Comparison of ENCODE assay signal across 8 cellular contexts in the genomic region with DNA sequence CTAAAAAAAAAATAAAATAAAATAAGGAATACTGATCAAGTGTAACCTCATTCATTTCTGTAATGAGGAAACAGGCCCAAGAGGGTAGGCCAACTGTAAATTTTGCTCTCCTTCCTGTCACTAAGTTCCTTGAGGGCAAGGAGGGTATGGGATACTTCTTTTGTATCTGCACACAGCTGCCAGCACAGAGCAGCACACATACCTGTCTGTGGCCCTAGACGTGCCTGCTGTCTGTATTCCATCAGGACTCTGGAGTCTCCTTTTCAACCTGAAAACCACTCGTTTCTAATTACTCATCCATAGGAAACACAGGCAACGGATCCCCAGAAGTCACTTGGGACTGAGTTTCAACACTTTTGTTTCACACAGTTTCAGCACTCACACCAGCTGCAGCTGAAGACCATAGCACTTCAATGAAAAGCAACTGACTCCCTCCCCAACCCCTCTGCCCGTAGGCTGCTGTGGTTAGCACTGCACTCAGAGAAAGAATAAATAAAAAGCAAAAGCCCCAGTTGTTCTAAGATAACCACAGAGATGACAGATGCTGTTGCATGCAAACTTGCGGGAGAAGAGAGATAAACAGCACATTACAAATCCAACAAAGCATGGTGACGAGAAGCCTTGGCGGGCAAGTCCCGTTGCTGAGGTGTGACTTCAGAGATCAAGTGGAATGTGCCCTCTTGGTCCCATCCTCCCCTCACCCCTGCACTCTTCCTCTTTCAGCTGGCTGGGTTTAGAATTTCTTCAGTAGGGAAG. TPM values are rescaled to one million over a fixed set of nuclear protein-coding genes. Genes with fewer than 3 reads are reported as not detected.
DNase-seq lines count a peak whose midpoint lies in the region; ATAC-seq, FAIRE-seq and TF ChIP-seq lines count a peak whose summit lies in the region.

No MANE protein-coding gene starts in this region.

- no peak for TF ChIP-seq RAD21 in SK-N-SH (IDR thresholded peaks at IDR 0.05; ENCODE audit: low read length)

- peaks cover 7% of the 10 kb centered on the region for H3K9me3 ChIP-seq in endodermal cell (ENCODE audit: control insufficient read depth, low read length)
- H3K9me3 ChIP-seq in SK-N-SH = no peaks in the 10 kb centered on the region

- H4K20me1 ChIP-seq in SK-N-SH (ENCODE audit: insufficient read depth) = no peaks in the 10 kb centered on the region

- H3K36me3 ChIP-seq in endodermal cell (ENCODE audit: control insufficient read depth, insufficient read depth, low read length) (no peaks in the 10 kb centered on the region), SK-N-SH (replicated peaks in 1 of 2; ENCODE audit: control insufficient read depth in 1 of 2, insufficient read depth in 2 of 2, low read length in 1 of 2) (no peaks in the 10 kb centered on the region)

- H3K36me3 Mint-ChIP-seq in endodermal cell (ENCODE audit: low read depth) = peaks cover 9% of the 10 kb centered on the region

- H3K9ac ChIP-seq in endodermal cell (ENCODE audit: extremely low read depth, low read length, poor library complexity, severe bottlenecking) = no peak overlapping the region
- no peak overlapping the region for H3K9ac ChIP-seq in SK-N-SH

- ATAC-seq in GM18517 (IDR thresholded peaks at IDR 0.05; ENCODE audit: unreplicated experiment) (peak; percentile 90), HG02678 (IDR thresholded peaks at IDR 0.05; ENCODE audit: unreplicated experiment) (peak; percentile 96)

- H3K4me3 ChIP-seq in endodermal cell (ENCODE audit: low read length) (no peak overlapping the region), SK-N-SH (ENCODE audit: low read depth in 2 of 2, low read length in 1 of 2) (no peak overlapping the region)

- no peak overlapping the region for H3K4me3 Mint-ChIP-seq in endodermal cell

- no peaks in the 10 kb centered on the region for H3K9me2 ChIP-seq in SK-N-SH

- DNase-seq in NCI-H526 (lab: John Stamatoyannopoulos, UW) (peak; percentile 38 to 40), endodermal cell (no peak), urothelium cell line (ENCODE audit: low spot score) (no peak), SK-N-SH (no peak), NCI-H1105 (lab: John Stamatoyannopoulos, UW) (no peak), RWPE1 (ENCODE audit: low spot score) (no peak)

- no peaks in the 10 kb centered on the region for H3K79me2 ChIP-seq in SK-N-SH (ENCODE audit: insufficient read depth)

- H3K27me3 ChIP-seq in endodermal cell (ENCODE audit: control insufficient read depth, insufficient read depth, low read length, poor library complexity, severe bottlenecking) (no peaks in the 10 kb centered on the region), SK-N-SH (ENCODE audit: insufficient read depth) (no peaks in the 10 kb centered on the region; the same call in 1 of the 2 replicates)

- peaks cover 3% of the 10 kb centered on the region for H3K4me1 Mint-ChIP-seq in endodermal cell

- H3F3A ChIP-seq in SK-N-SH (replicated peaks; ENCODE audit: insufficient read depth) = no peaks in the 10 kb centered on the region

- H2AFZ ChIP-seq in SK-N-SH (ENCODE audit: low read depth) = no peak overlapping the region

- POLR2A ChIA-PET in SK-N-SH (lab: Yijun Ruan, JAX) (no interaction called here), RWPE1 (lab: Yijun Ruan, JAX; ENCODE audit: low non-redundant PET) (no interaction called here)

- H3K27me3 Mint-ChIP-seq in endodermal cell (ENCODE audit: insufficient read depth) = peaks cover 2% of the 10 kb centered on the region

- H3K4me2 ChIP-seq in SK-N-SH = no peak overlapping the region

- TF ChIP-seq EP300 in SK-N-SH (IDR thresholded peaks at IDR 0.05; ENCODE audit: borderline replicate concordance in 1 of 2, low read depth in 1 of 2, low read length in 1 of 2) = no peak

- CTCF ChIA-PET in SK-N-SH (lab: Yijun Ruan, JAX) (interaction anchor here (1.1 kb wide), 1 partner anchor 427 kb away, joined by 3 read pairs; no protein-coding TSS in a partner anchor), RWPE1 (lab: Yijun Ruan, JAX) (interaction anchor here (0.7 kb wide), 1 partner anchor 482 kb away, joined by 4 read pairs; no protein-coding TSS in a partner anchor)

- 78 to 90% methylated on average over 2 to 8 of the region's 8 CpGs for WGBS in endodermal cell (ENCODE audit: insufficient coverage in 1 of 2, insufficient read length in 1 of 2), 2 experiments
- 64% methylated on average over 8 of the region's 8 CpGs for WGBS in SK-N-SH (ENCODE audit: low lambda C conversion rate)

- peak; percentile 55 for FAIRE-seq in urothelium cell line (lab: Jason Lieb, UNC)

- H3K27ac Mint-ChIP-seq in endodermal cell = no peak overlapping the region

- TF ChIP-seq CTCF in endodermal cell (conservative IDR thresholded peaks at IDR 0.05) (no peak), SK-N-SH (IDR thresholded peaks at IDR 0.05) (no peak), RWPE1 (conservative IDR thresholded peaks at IDR 0.05; ENCODE audit: low read depth) (no peak)

- peaks cover 22% of the 10 kb centered on the region for H3K9me3 Mint-ChIP-seq in endodermal cell

- peak overlapping the region; percentile 59 for H3K27ac ChIP-seq in endodermal cell (ENCODE audit: low read depth, low read length)
- no peak overlapping the region for H3K27ac ChIP-seq in SK-N-SH (ENCODE audit: low read depth in 2 of 2, low read length in 1 of 2)
- no peak overlapping the region for H3K27ac ChIP-seq in RWPE1

- no peaks in the 10 kb centered on the region for H3K4me1 ChIP-seq in endodermal cell (ENCODE audit: control insufficient read depth, insufficient read depth, low read length)
- no peaks in the 10 kb centered on the region; a peak in 1 of 4 replicates for H3K4me1 ChIP-seq in SK-N-SH (ENCODE audit: control insufficient read depth in 1 of 2, insufficient read depth in 2 of 2, low read depth in 1 of 2, low read length in 1 of 2)

TF ChIP-seq in SK-N-SH, 30 proteins besides CTCF, POLR2A, EP300 and RAD21:
- TF ChIP-seq RCOR1 (IDR thresholded peaks at IDR 0.05; ENCODE audit: low read length) (no peak), FOXM1 (IDR thresholded peaks at IDR 0.05; ENCODE audit: low read depth) (no peak), MEF2A (IDR thresholded peaks at IDR 0.05; ENCODE audit: borderline replicate concordance, low read depth) (no peak), ZBTB33 (IDR thresholded peaks at IDR 0.05; ENCODE audit: borderline replicate concordance, low read depth) (no peak)
- TF ChIP-seq, protein P1, sequence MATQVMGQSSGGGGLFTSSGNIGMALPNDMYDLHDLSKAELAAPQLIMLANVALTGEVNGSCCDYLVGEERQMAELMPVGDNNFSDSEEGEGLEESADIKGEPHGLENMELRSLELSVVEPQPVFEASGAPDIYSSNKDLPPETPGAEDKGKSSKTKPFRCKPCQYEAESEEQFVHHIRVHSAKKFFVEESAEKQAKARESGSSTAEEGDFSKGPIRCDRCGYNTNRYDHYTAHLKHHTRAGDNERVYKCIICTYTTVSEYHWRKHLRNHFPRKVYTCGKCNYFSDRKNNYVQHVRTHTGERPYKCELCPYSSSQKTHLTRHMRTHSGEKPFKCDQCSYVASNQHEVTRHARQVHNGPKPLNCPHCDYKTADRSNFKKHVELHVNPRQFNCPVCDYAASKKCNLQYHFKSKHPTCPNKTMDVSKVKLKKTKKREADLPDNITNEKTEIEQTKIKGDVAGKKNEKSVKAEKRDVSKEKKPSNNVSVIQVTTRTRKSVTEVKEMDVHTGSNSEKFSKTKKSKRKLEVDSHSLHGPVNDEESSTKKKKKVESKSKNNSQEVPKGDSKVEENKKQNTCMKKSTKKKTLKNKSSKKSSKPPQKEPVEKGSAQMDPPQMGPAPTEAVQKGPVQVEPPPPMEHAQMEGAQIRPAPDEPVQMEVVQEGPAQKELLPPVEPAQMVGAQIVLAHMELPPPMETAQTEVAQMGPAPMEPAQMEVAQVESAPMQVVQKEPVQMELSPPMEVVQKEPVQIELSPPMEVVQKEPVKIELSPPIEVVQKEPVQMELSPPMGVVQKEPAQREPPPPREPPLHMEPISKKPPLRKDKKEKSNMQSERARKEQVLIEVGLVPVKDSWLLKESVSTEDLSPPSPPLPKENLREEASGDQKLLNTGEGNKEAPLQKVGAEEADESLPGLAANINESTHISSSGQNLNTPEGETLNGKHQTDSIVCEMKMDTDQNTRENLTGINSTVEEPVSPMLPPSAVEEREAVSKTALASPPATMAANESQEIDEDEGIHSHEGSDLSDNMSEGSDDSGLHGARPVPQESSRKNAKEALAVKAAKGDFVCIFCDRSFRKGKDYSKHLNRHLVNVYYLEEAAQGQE (IDR thresholded peaks at IDR 0.05; ENCODE audit: low read depth, low read length) = no peak

RNA-seq across cellular contexts. Expression of gene CRACR2A, which starts 24.9 kb away (rescaled TPM):
- 1 to 10 TPM; 1.1 to 4.7 TPM for total RNA-seq in endodermal cell
- 1.1 TPM for polyA plus RNA-seq in endodermal cell (2013, experiment 1 of 2)
- polyA plus RNA-seq in endodermal cell (2013, experiment 2 of 2) = 1.3 TPM
- 0.05 and 0.12 TPM in 2 replicates for polyA plus RNA-seq in SK-N-SH (2012; rRNA removed)
- polyA plus RNA-seq in SK-N-SH (2012; cell fraction: cytosol; rRNA removed) = 0.14 and 0.15 TPM in 2 replicates
- 0.02 and 0.11 TPM in 2 replicates for polyA plus RNA-seq in SK-N-SH (2012; cell fraction: nucleus; rRNA removed)

Comparison
In these comparisons a context has a peak if more than half of its experiments do, and no peak if none do; other contexts are left out.
1. DNase-seq: peak in NCI-H526 (2 of 2); none in endodermal cell (single experiment), urothelium cell line (single experiment), SK-N-SH (single experiment), NCI-H1105 (single experiment) and RWPE1 (single experiment).